In the genomic region with DNA sequence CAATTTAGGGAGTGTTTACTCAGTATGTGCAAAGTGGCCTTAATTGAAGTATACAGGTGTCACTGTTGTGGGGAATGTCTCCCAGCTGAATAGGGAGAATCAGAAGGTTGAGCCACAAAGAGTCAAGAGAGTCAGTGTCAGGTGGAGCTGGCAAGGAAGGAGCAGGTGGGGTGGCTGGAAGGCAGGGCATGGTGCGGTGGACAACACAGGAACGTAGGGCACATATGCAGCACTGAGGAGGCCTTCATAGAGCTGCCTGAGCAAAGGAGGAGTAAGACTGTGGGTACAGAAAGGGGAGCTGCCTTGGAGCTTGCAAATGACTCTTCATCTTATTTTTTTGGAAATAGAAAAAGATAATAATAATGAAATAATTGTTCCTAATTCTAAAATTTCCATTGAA, we compare ENCODE assay signal across 13 cellular contexts. TPM values are rescaled to one million over a fixed set of nuclear protein-coding genes. Genes with fewer than 3 reads are reported as not detected.
DNase-seq lines count a peak whose midpoint lies in the region; ATAC-seq and TF ChIP-seq lines count a peak whose summit lies in the region.
"Had no signal": no experiment of that assay in that cellular context is flagged by ENCODE, and none has a peak within 500 bp of the region (broad histone marks: within the 10 kb centered on the region; RNA-seq: fewer than 3 reads in every experiment).

No MANE protein-coding gene starts in this region.

- in situ Hi-C loops in HAP-1 (cut with MboI; ENCODE audit: low sequenced_read_pairs) = no loop called here

- CTCF ChIA-PET in CD4-positive, alpha-beta memory T cell (lab: Charles Lee; ENCODE audit: partially characterized antibody) = interaction anchor here (0.9 to 6.4 kb wide), 6 partner anchors 11 to 206 kb away, joined by 3 to 127 read pairs (median 7); a partner anchor contains a TSS

- no peak for ATAC-seq in activated naive CD8-positive, alpha-beta T cell treated with anti-CD3 and anti-CD28 coated beads, Interleukin-2, amount 10 ng/mL, durations not matched to agents 7 days and 5 days (ENCODE audit: low read depth)
- ATAC-seq in natural killer cell treated with Interleukin-12 subunit alpha and Interleukin-12 subunit beta and Interleukin-15 and Interleukin-18, amount 100 ng/mL, for 72 hours = no peak
- ATAC-seq in HG03439 (IDR thresholded peaks at IDR 0.05; ENCODE audit: unreplicated experiment) = no peak
- ATAC-seq: foreskin keratinocyte, Panc1 had no signal

- DNase-seq in CD14-positive monocyte (ENCODE audit: low spot score) (no peak), dermis blood vessel endothelial cell (no peak), iPS-NIHi7 (ENCODE audit: extremely low spot score) (no peak), HAP-1 (ENCODE audit: low spot score in 2 of 2) (no peak)
- no peak for DNase-seq in CD4-positive, alpha-beta memory T cell
- no peak for DNase-seq in activated naive CD8-positive, alpha-beta T cell treated with anti-CD3 and anti-CD28 coated beads, Interleukin-2, amount 10 ng/mL, durations not matched to agents 7 days and 5 days
- DNase-seq in natural killer cell treated with Interleukin-12 subunit alpha and Interleukin-12 subunit beta and Interleukin-15 and Interleukin-18, amount 100 ng/mL, for 72 hours (ENCODE audit: low spot score) = no peak
- DNase-seq: anterior cingulate cortex, foreskin keratinocyte, NCI-H446 treated with DMSO at 0.1 percent for 48 hours, testis had no signal

- no peaks in the 10 kb centered on the region for H3K27me3 ChIP-seq in CD4-positive, alpha-beta memory T cell (ENCODE audit: insufficient read depth, low read length)
- no peaks in the 10 kb centered on the region for H3K27me3 ChIP-seq in HAP-1 (ENCODE audit: low read depth)
- H3K27me3 ChIP-seq: foreskin keratinocyte, testis had no signal

- H3K4me3 Mint-ChIP-seq in CD14-positive monocyte = no peak overlapping the region
- H3K4me3 Mint-ChIP-seq in CD4-positive, alpha-beta memory T cell = peak overlapping the region; percentile 22 to 87 (median 76)
- H3K4me3 Mint-ChIP-seq in activated naive CD8-positive, alpha-beta T cell treated with anti-CD3 and anti-CD28 coated beads, Interleukin-2, amount 10 ng/mL, durations not matched to agents 7 days and 5 days = peak overlapping the region; percentile 76
- H3K4me3 Mint-ChIP-seq in natural killer cell treated with Interleukin-12 subunit alpha and Interleukin-12 subunit beta and Interleukin-15 and Interleukin-18, amount 100 ng/mL, for 72 hours = peak overlapping the region; percentile 75

- H3K27ac Mint-ChIP-seq in CD14-positive monocyte = peak overlapping the region; percentile 2 to 95 (median 92)
- peak overlapping the region; percentile 85 to 98 (median 94) for H3K27ac Mint-ChIP-seq in CD4-positive, alpha-beta memory T cell
- H3K27ac Mint-ChIP-seq in activated naive CD8-positive, alpha-beta T cell treated with anti-CD3 and anti-CD28 coated beads, Interleukin-2, amount 10 ng/mL, durations not matched to agents 7 days and 5 days = peak overlapping the region; percentile 90
- peak overlapping the region; percentile 83 to 93 for H3K27ac Mint-ChIP-seq in natural killer cell treated with Interleukin-12 subunit alpha and Interleukin-12 subunit beta and Interleukin-15 and Interleukin-18, amount 100 ng/mL, for 72 hours

- H3K9me3 Mint-ChIP-seq in CD14-positive monocyte = peaks cover 0 to 3% (median 0%) of the 10 kb centered on the region in 7 donors
- no peaks in the 10 kb centered on the region for H3K9me3 Mint-ChIP-seq in CD4-positive, alpha-beta memory T cell
- no peaks in the 10 kb centered on the region for H3K9me3 Mint-ChIP-seq in activated naive CD8-positive, alpha-beta T cell treated with anti-CD3 and anti-CD28 coated beads, Interleukin-2, amount 10 ng/mL, durations not matched to agents 7 days and 5 days
- no peaks in the 10 kb centered on the region for H3K9me3 Mint-ChIP-seq in natural killer cell treated with Interleukin-12 subunit alpha and Interleukin-12 subunit beta and Interleukin-15 and Interleukin-18, amount 100 ng/mL, for 72 hours

- no peak for TF ChIP-seq CTCF in CD14-positive monocyte (IDR thresholded peaks at IDR 0.05)

- intact Hi-C loops in CD14-positive monocyte (cut with micrococcal nuclease) = no loop called here
- intact Hi-C loops in CD4-positive, alpha-beta memory T cell (cut with micrococcal nuclease) = loop anchor here (2.0 kb wide), 2 partner anchors 13 to 23 kb away; no protein-coding TSS in a partner anchor

- H3K27me3 Mint-ChIP-seq in CD14-positive monocyte (ENCODE audit: low read depth in 3 of 3) = peaks cover 0 to 2% (median 0%) of the 10 kb centered on the region in 3 donors
- H3K27me3 Mint-ChIP-seq in CD4-positive, alpha-beta memory T cell = no peaks in the 10 kb centered on the region
- H3K27me3 Mint-ChIP-seq in activated naive CD8-positive, alpha-beta T cell treated with anti-CD3 and anti-CD28 coated beads, Interleukin-2, amount 10 ng/mL, durations not matched to agents 7 days and 5 days = no peaks in the 10 kb centered on the region
- H3K27me3 Mint-ChIP-seq in natural killer cell treated with Interleukin-12 subunit alpha and Interleukin-12 subunit beta and Interleukin-15 and Interleukin-18, amount 100 ng/mL, for 72 hours = no peaks in the 10 kb centered on the region

- H3K36me3 Mint-ChIP-seq in CD14-positive monocyte = peaks cover 14 to 19% of the 10 kb centered on the region in 2 donors
- peaks cover 25 to 32% of the 10 kb centered on the region in 2 donors for H3K36me3 Mint-ChIP-seq in CD4-positive, alpha-beta memory T cell
- H3K36me3 Mint-ChIP-seq in activated naive CD8-positive, alpha-beta T cell treated with anti-CD3 and anti-CD28 coated beads, Interleukin-2, amount 10 ng/mL, durations not matched to agents 7 days and 5 days = peaks cover 45% of the 10 kb centered on the region
- H3K36me3 Mint-ChIP-seq in natural killer cell treated with Interleukin-12 subunit alpha and Interleukin-12 subunit beta and Interleukin-15 and Interleukin-18, amount 100 ng/mL, for 72 hours = peaks cover 17% of the 10 kb centered on the region

- H3K9me3 ChIP-seq in CD4-positive, alpha-beta memory T cell (ENCODE audit: control insufficient read depth in 1 of 2, low read length in 2 of 2) = no peaks in the 10 kb centered on the region
- no peaks in the 10 kb centered on the region for H3K9me3 ChIP-seq in HAP-1
- H3K9me3 ChIP-seq: testis had no signal

- POLR2A ChIA-PET in CD4-positive, alpha-beta memory T cell (lab: Charles Lee; ENCODE audit: partially characterized antibody) = interaction anchor here (0.9 to 6.9 kb wide), 5 partner anchors 8 to 135 kb away, joined by 4 to 218 read pairs (median 43); a partner anchor contains a TSS
- POLR2A ChIA-PET in activated naive CD8-positive, alpha-beta T cell treated with anti-CD3 and anti-CD28 coated beads, Interleukin-2, amount 10 ng/mL, durations not matched to agents 7 days and 5 days (lab: Charles Lee) = interaction anchor here (0.7 to 11.3 kb wide), 9 partner anchors 9 to 206 kb away, joined by 3 to 285 read pairs (median 5); a partner anchor contains a TSS

- peak overlapping the region; percentile 69 for H3K27ac ChIP-seq in CD4-positive, alpha-beta memory T cell (ENCODE audit: low read depth, low read length)
- H3K27ac ChIP-seq: foreskin keratinocyte, testis had no signal

- peaks cover 79% of the 10 kb centered on the region for H3K4me1 Mint-ChIP-seq in CD14-positive monocyte
- peaks cover 81 to 100% (median 91%) of the 10 kb centered on the region in 4 donors for H3K4me1 Mint-ChIP-seq in CD4-positive, alpha-beta memory T cell
- H3K4me1 Mint-ChIP-seq in activated naive CD8-positive, alpha-beta T cell treated with anti-CD3 and anti-CD28 coated beads, Interleukin-2, amount 10 ng/mL, durations not matched to agents 7 days and 5 days = peaks cover 82% of the 10 kb centered on the region
- H3K4me1 Mint-ChIP-seq in natural killer cell treated with Interleukin-12 subunit alpha and Interleukin-12 subunit beta and Interleukin-15 and Interleukin-18, amount 100 ng/mL, for 72 hours (ENCODE audit: low read depth in 2 of 2) = peaks cover 76 to 89% of the 10 kb centered on the region in 2 donors

- H3K4me3 ChIP-seq in CD4-positive, alpha-beta memory T cell (ENCODE audit: low read length in 2 of 2) = no peak overlapping the region
- no peak overlapping the region for H3K4me3 ChIP-seq in HAP-1
- H3K4me3 ChIP-seq: testis had no signal

- peaks cover 4% of the 10 kb centered on the region for H3K36me3 ChIP-seq in CD4-positive, alpha-beta memory T cell (ENCODE audit: insufficient read depth, low read length)
- no peaks in the 10 kb centered on the region for H3K36me3 ChIP-seq in HAP-1 (replicated peaks)

- peaks cover 100% of the 10 kb centered on the region for H3K4me1 ChIP-seq in CD4-positive, alpha-beta memory T cell (ENCODE audit: insufficient read depth, low read length)
- H3K4me1 ChIP-seq in HAP-1 = no peaks in the 10 kb centered on the region; the same call in 1 of the 2 replicates

RNA-seq across cellular contexts. Expression of a gene that starts 20.0 kb away (rescaled TPM):
- polyA plus RNA-seq in CD14-positive monocyte = 10 to 100 TPM; 22.6 to 29.5 TPM
- 100 to 1,000 TPM; 120 TPM for total RNA-seq in CD4-positive, alpha-beta memory T cell
- polyA plus RNA-seq in CD4-positive, alpha-beta memory T cell = 100 to 1,000 TPM; 131 to 160 TPM
- 100 to 1,000 TPM; 130 TPM for total RNA-seq in activated naive CD8-positive, alpha-beta T cell treated with anti-CD3 and anti-CD28 coated beads, Interleukin-2, amount 10 ng/mL, durations not matched to agents 7 days and 5 days
- 100 to 1,000 TPM in 1 of 2 donors, 10 to 100 TPM in 1; 42.9 to 102 TPM for total RNA-seq in natural killer cell treated with Interleukin-12 subunit alpha and Interleukin-12 subunit beta and Interleukin-15 and Interleukin-18, amount 100 ng/mL, for 72 hours
- 12.1 and 20.8 TPM in 2 replicates for total RNA-seq in dermis blood vessel endothelial cell

Comparison
In these comparisons a context has a peak if more than half of its experiments do, and no peak if none do; other contexts are left out.
1. H3K4me3 Mint-ChIP-seq: peak in CD4-positive, alpha-beta memory T cell (8 of 8), activated naive CD8-positive, alpha-beta T cell treated with anti-CD3 and anti-CD28 coated beads, Interleukin-2, amount 10 ng/mL, durations not matched to agents 7 days and 5 days (single experiment) and natural killer cell treated with Interleukin-12 subunit alpha and Interleukin-12 subunit beta and Interleukin-15 and Interleukin-18, amount 100 ng/mL, for 72 hours (single experiment); none in CD14-positive monocyte (0 of 2).
2. Peak in every context shown above with its lines, with median percentiles within 50 percentile points of each other: H3K27ac Mint-ChIP-seq.